ENCODE assay signal across 8 cellular contexts in the genomic region with DNA sequence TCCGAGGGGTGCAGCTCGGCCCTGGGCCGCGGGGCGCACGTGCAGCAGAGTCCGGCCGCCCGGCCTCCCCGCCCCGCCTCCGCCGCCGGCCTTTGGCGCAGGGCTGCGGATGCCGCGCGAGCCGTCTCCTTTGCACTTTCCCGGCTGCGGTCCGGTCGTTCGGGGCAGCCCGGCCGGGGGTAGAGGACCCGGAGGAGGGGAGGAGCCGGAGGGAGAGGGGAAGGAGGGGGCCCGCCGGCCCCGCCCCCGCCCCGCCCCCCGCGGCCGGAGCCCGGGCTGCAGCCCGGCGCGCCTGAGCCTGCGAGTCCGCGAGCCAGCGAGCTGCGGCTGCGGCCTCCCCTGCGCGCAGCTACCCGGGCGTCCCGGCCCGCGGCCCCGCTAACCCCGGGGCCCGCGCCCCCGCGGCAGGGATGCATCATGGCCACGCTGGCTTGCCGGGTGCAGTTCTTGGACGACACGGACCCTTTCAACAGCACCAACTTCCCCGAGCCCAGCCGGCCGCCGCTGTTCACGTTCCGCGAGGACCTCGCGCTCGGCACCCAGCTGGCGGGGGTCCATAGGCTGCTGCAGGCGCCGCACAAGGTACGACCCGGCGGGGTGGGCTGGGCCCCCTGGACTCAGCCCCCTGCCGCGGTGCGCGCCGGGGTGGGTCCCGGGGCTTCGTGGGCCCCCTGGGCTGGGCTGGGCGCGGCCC. TPM values are rescaled to one million over a fixed set of nuclear protein-coding genes. Genes with fewer than 3 reads are reported as not detected.
DNase-seq lines count a peak whose midpoint lies in the region; ATAC-seq and TF ChIP-seq lines count a peak whose summit lies in the region.

Gene FHOD3, plus strand, starts transcription at position 295 of the 694 bp plus-strand sequence. Its CDS starts 123 bp downstream, at position 418.

- peak within 1 kb of the TSS; percentile 91 for H3K9ac ChIP-seq in mesenchymal stem cell (ENCODE audit: low read length)

- no peak within 1 kb of the TSS for H2BK12ac ChIP-seq in mesenchymal stem cell (ENCODE audit: low read length in 2 of 2)

- peak within 1 kb of the TSS in 1 of 2 experiments; percentile 48 for H3K18ac ChIP-seq in mesenchymal stem cell (ENCODE audit: low read depth in 1 of 2, low read length in 2 of 2)

- H3K4me1 ChIP-seq in mesenchymal stem cell (ENCODE audit: control insufficient read depth, insufficient read depth, low read depth, low read length) (peaks cover 16% of the 10 kb centered on the region), thyroid gland (peaks cover 0 to 4% of the 10 kb centered on the region in 2 donors)

- peak within 1 kb of the TSS in 1 of 2 experiments; percentile 25 for H3K23ac ChIP-seq in mesenchymal stem cell (ENCODE audit: low read length in 2 of 2)

- no peak within 1 kb of the TSS for H4K91ac ChIP-seq in mesenchymal stem cell (ENCODE audit: low read length)

- peak within 1 kb of the TSS; percentile 96 for H3K4me2 ChIP-seq in mesenchymal stem cell (ENCODE audit: low read length, poor library complexity, severe bottlenecking)

- H3K4me3 ChIP-seq in mesenchymal stem cell (ENCODE audit: insufficient read depth in 1 of 2, low read depth in 1 of 2, low read length in 2 of 2) (peak within 1 kb of the TSS; percentile 82 to 91), thyroid gland (replicated peaks in 1 of 3) (peak within 1 kb of the TSS; percentile 34 to 76 (median 56))

- peak within 1 kb of the TSS in 1 of 2 experiments; percentile 7 for H3K14ac ChIP-seq in mesenchymal stem cell (ENCODE audit: low read length in 2 of 2)

- H3K36me3 ChIP-seq in mesenchymal stem cell (ENCODE audit: control insufficient read depth in 1 of 2, insufficient read depth in 2 of 2, low read depth in 1 of 2, low read length in 2 of 2) = no peaks in the 10 kb centered on the region
- H3K36me3 ChIP-seq in thyroid gland = no peaks in the 10 kb centered on the region

- DNase-seq in RWPE1 (ENCODE audit: low spot score) (peak; percentile 53), epidermal melanocyte (ENCODE audit: insufficient read length, low spot score) (peak; percentile 71), mesenchymal stem cell (peak; percentile 51), thyroid gland (peak; percentile 83 to 84), OCI-M1 (lab: John Stamatoyannopoulos, UW) (no peak)

- no peak within 1 kb of the TSS for H2BK15ac ChIP-seq in mesenchymal stem cell (ENCODE audit: low read depth, poor library complexity, severe bottlenecking)

- H2AFZ ChIP-seq in mesenchymal stem cell (ENCODE audit: low read depth, low read length) = no peak within 1 kb of the TSS

- POLR2A ChIA-PET in RWPE1 (lab: Yijun Ruan, JAX; ENCODE audit: low non-redundant PET) = interaction anchor here (1.1 kb wide), 1 partner anchor 11 kb away, joined by 3 read pairs; no protein-coding TSS in a partner anchor

- H3K27me3 ChIP-seq in mesenchymal stem cell (ENCODE audit: control insufficient read depth in 1 of 2, insufficient read depth in 1 of 2, low read length in 2 of 2) (no peaks in the 10 kb centered on the region), thyroid gland (no peaks in the 10 kb centered on the region)

- no peak within 1 kb of the TSS for H4K8ac ChIP-seq in mesenchymal stem cell (ENCODE audit: low read length)

- H2BK120ac ChIP-seq in mesenchymal stem cell (ENCODE audit: low read depth, low read length) = no peak within 1 kb of the TSS

- H3K27ac ChIP-seq in C4-2B = peak within 1 kb of the TSS; percentile 9; the same call in 1 of the 2 replicates
- peak within 1 kb of the TSS; percentile 76 for H3K27ac ChIP-seq in RWPE1
- H3K27ac ChIP-seq in mesenchymal stem cell (ENCODE audit: low read length, poor library complexity, severe bottlenecking) = peak within 1 kb of the TSS; percentile 82
- H3K27ac ChIP-seq in thyroid gland = peak within 1 kb of the TSS in 2 of 3 donors; percentile 10 to 71

- in situ Hi-C loops in GM18951 (cut with MboI; ENCODE audit: low sequenced_read_pairs, unreplicated experiment) = loop anchor here (25.0 kb wide), 1 partner anchor 535 kb away; no protein-coding TSS in a partner anchor

- ATAC-seq in HG03139 (IDR thresholded peaks at IDR 0.05; ENCODE audit: unreplicated experiment) = peak; percentile 62

- peaks cover 14% of the 10 kb centered on the region for H3K79me1 ChIP-seq in mesenchymal stem cell (replicated peaks; ENCODE audit: low read length, poor library complexity, severe bottlenecking)

- H3K9me3 ChIP-seq in mesenchymal stem cell (ENCODE audit: control insufficient read depth, low read length) = no peaks in the 10 kb centered on the region
- no peaks in the 10 kb centered on the region for H3K9me3 ChIP-seq in thyroid gland

- H2AK5ac ChIP-seq in mesenchymal stem cell (ENCODE audit: low read length, severe bottlenecking) = no peak within 1 kb of the TSS

- TF ChIP-seq CTCF in C4-2B (conservative IDR thresholded peaks at IDR 0.05) (0 out of 2 replicates have a peak, but pooled peaks have one; percentile 0), RWPE1 (conservative IDR thresholded peaks at IDR 0.05; ENCODE audit: low read depth) (no peak), thyroid gland (IDR thresholded peaks at IDR 0.05) (no peak)

- intact Hi-C loops in thyroid gland (cut with DNase I) = loop anchor here (5.0 kb wide), 1 partner anchor 275 kb away; no protein-coding TSS in a partner anchor

- CTCF ChIA-PET in RWPE1 (lab: Yijun Ruan, JAX) = interaction anchor here (0.6 to 1.1 kb wide), 2 partner anchors 157 to 274 kb away, joined by 3 to 4 read pairs; no protein-coding TSS in a partner anchor

- WGBS in mesenchymal stem cell = 2% methylated on average over 37 of the region's 89 CpGs
- WGBS in thyroid gland, 2 donors = 7% methylated on average over 3 of the region's 89 CpGs; no CpG with 5 or more reads in 1 of the 2 donors

- peak within 1 kb of the TSS; percentile 63 for H2BK5ac ChIP-seq in mesenchymal stem cell (ENCODE audit: low read depth, low read length, poor library complexity, severe bottlenecking)

- TF ChIP-seq POLR2A in GM18951 (IDR thresholded peaks at IDR 0.05; ENCODE audit: extremely low read depth, insufficient read depth, insufficient read length) = peak; percentile 55
- TF ChIP-seq POLR2A in thyroid gland (IDR thresholded peaks at IDR 0.05) = peak in 1 of 2 donors; percentile 23

- peak within 1 kb of the TSS in 1 of 2 experiments; percentile 10 for H3K4ac ChIP-seq in mesenchymal stem cell (ENCODE audit: low read depth in 1 of 2, low read length in 2 of 2)

RNA-seq across cellular contexts. Expression of gene FHOD3, which starts in this region (rescaled TPM):
- polyA plus RNA-seq in mesenchymal stem cell (2013, experiment 1 of 2) = 0.23 TPM
- 0.23 TPM for polyA plus RNA-seq in mesenchymal stem cell (2013, experiment 2 of 2)
- 1 to 10 TPM; 1.6 to 6.9 (median 4.8) TPM for total RNA-seq in thyroid gland

Comparison
In these comparisons a context has a peak if more than half of its experiments do, and no peak if none do; other contexts are left out.
1. H3K27ac ChIP-seq: peak in every context shown above with its lines; median percentile 82 in mesenchymal stem cell; 76 in RWPE1; 40 in thyroid gland; 9 in C4-2B.